ENCODE assay signal across 8 cellular contexts in the genomic region with DNA sequence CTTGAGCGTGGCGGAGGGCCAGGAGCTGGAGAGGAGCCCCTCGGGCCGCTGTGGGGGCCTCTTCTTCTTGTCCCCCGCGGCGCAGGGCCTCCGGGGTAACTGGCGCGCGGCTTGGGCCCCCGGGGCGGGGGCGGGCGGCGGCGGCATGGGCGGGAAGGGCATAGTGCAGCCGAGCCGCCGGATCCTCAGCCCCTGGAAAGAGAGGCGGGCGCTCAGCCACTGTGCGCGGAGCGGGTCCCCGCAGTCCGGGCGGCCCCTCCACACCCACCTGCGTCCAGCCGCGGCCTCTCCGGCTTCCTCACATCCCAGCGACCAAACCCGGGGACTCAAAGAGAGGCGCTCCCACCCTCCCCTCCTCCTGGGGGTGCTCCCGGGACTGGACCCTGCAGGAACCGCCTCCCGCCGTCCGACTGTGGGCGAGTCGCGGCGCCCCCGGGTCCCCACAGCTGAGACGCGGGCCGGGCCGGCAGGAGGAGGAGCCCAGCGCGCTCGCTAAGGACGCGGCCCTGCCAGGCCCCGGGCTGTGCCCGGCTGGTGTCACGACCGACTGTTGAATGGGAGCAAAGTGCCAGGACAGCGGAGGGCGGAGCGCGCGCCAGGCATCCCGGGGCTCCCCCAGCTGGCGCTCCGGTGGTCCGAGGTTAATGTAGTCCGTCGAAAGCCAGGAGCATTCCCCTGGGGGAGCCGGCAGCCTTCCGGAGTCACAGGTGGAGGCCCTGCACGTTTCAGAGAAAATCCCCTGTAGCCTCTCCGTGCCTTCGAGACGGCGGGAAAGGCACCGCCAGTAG. TPM values are rescaled to one million over a fixed set of nuclear protein-coding genes. Genes with fewer than 3 reads are reported as not detected.
DNase-seq lines count a peak whose midpoint lies in the region; ATAC-seq and TF ChIP-seq lines count a peak whose summit lies in the region.

A gene with protein sequence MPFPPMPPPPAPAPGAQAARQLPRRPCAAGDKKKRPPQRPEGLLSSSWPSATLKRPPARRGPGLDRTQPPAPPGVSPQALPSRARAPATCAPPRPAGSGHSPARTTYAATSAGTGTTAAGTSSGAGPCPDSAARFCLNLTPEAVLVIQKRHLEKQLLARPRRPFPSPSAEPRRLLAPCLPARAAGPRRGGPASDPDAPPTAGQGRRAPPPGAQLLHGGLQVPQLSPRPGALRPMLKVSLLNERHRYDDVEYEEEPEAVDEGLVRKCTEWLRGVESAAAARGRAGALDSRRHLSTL (minus strand): TSS at position 412 of the 788 bp plus-strand sequence. CDS start 250 bp downstream, at position 162.

- H3K27ac ChIP-seq in mesenchymal stem cell (ENCODE audit: low read length, poor library complexity, severe bottlenecking) (no peak within 1 kb of the TSS), transverse colon (no peak within 1 kb of the TSS)

- no peak for TF ChIP-seq POLR2A in transverse colon (IDR thresholded peaks at IDR 0.05)

- H2BK15ac ChIP-seq in mesenchymal stem cell (ENCODE audit: low read depth, poor library complexity, severe bottlenecking): no peak within 1 kb of the TSS

- H3K9me3 ChIP-seq in mesenchymal stem cell (ENCODE audit: control insufficient read depth, low read length) (no peaks in the 10 kb centered on the region), transverse colon (no peaks in the 10 kb centered on the region)

- intact Hi-C loops in transverse colon (cut with DNase I; ENCODE audit: low total_unique reads): no loop called here

- H4K91ac ChIP-seq in mesenchymal stem cell (ENCODE audit: low read length): no peak within 1 kb of the TSS

- no peak within 1 kb of the TSS for H3K9ac ChIP-seq in mesenchymal stem cell (ENCODE audit: low read length)

- TF ChIP-seq CTCF in GM12865 (IDR thresholded peaks at IDR 0.05; ENCODE audit: insufficient read depth, low read depth, low read length, missing control alignments) (no peak), choroid plexus epithelial cell (conservative IDR thresholded peaks at IDR 0.05; ENCODE audit: low read depth, low read length) (no peak), transverse colon (IDR thresholded peaks at IDR 0.05) (no peak)

- H3K14ac ChIP-seq in mesenchymal stem cell (ENCODE audit: low read length in 2 of 2): no peak within 1 kb of the TSS

- H3K4me2 ChIP-seq in mesenchymal stem cell (ENCODE audit: low read length, poor library complexity, severe bottlenecking): peak within 1 kb of the TSS; percentile 100

- in situ Hi-C loops in transverse colon (cut with MboI; ENCODE audit: low pct_ligation_motif_present in 1 of 4, low pct_unique_long_range_greater_than_20kb in 1 of 4, low sequenced_read_pairs in 3 of 4): no loop called here

- H3K4ac ChIP-seq in mesenchymal stem cell (ENCODE audit: low read depth in 1 of 2, low read length in 2 of 2): no peak within 1 kb of the TSS

- H3K4me1 ChIP-seq in mesenchymal stem cell (ENCODE audit: control insufficient read depth, insufficient read depth, low read depth, low read length) (peaks cover 17% of the 10 kb centered on the region), transverse colon (peaks cover 0 to 20% (median 15%) of the 10 kb centered on the region in 4 donors)

- H3K27me3 ChIP-seq in mesenchymal stem cell (ENCODE audit: control insufficient read depth in 1 of 2, insufficient read depth in 1 of 2, low read length in 2 of 2) (peaks cover 38 to 65% of the 10 kb centered on the region in 2 experiments), transverse colon (peaks cover 65% of the 10 kb centered on the region)

- peak within 1 kb of the TSS; percentile 9 to 24 for H3K23ac ChIP-seq in mesenchymal stem cell (ENCODE audit: low read length in 2 of 2)

- TF ChIP-seq EP300 in transverse colon (IDR thresholded peaks at IDR 0.05; ENCODE audit: low read depth): no peak

- H2BK12ac ChIP-seq in mesenchymal stem cell (ENCODE audit: low read length in 2 of 2): no peak within 1 kb of the TSS

- peak; percentile 40 for ATAC-seq in GM21423 (IDR thresholded peaks at IDR 0.05; ENCODE audit: unreplicated experiment)

- no peak within 1 kb of the TSS for H2AK5ac ChIP-seq in mesenchymal stem cell (ENCODE audit: low read length, severe bottlenecking)

- WGBS in mesenchymal stem cell: 1% methylated on average over 66 of the region's 78 CpGs
- WGBS in transverse colon (ENCODE audit: low coverage in 1 of 2), 2 donors: 1% methylated on average over 38 of the region's 78 CpGs; no CpG with 5 or more reads in 1 of the 2 donors

- H4K8ac ChIP-seq in mesenchymal stem cell (ENCODE audit: low read length): no peak within 1 kb of the TSS

- H3K36me3 ChIP-seq in mesenchymal stem cell (ENCODE audit: control insufficient read depth in 1 of 2, insufficient read depth in 2 of 2, low read depth in 1 of 2, low read length in 2 of 2) (no peaks in the 10 kb centered on the region), transverse colon (no peaks in the 10 kb centered on the region)

- no peak within 1 kb of the TSS for H2BK5ac ChIP-seq in mesenchymal stem cell (ENCODE audit: low read depth, low read length, poor library complexity, severe bottlenecking)

- peak; percentile 81 for DNase-seq in GM12865 (ENCODE audit: low read depth)
- DNase-seq in NCI-H1105 (lab: John Stamatoyannopoulos, UW): peak; percentile 19
- no peak for DNase-seq in choroid plexus epithelial cell (ENCODE audit: low read depth)
- DNase-seq in mesenchymal stem cell: peak; percentile 4
- DNase-seq in transverse colon: no peak
- no peak for DNase-seq in NCI-H526 (lab: John Stamatoyannopoulos, UW)
- no peak for DNase-seq in NCI-H1048 (lab: John Stamatoyannopoulos, UW)

- peak within 1 kb of the TSS; percentile 71 for H2AFZ ChIP-seq in mesenchymal stem cell (ENCODE audit: low read depth, low read length)

- H3K4me3 ChIP-seq in GM12865 (ENCODE audit: low read depth, low read length): peak within 1 kb of the TSS; percentile 62
- H3K4me3 ChIP-seq in choroid plexus epithelial cell (ENCODE audit: low read depth, low read length): peak within 1 kb of the TSS; percentile 11
- H3K4me3 ChIP-seq in mesenchymal stem cell (ENCODE audit: insufficient read depth in 1 of 2, low read depth in 1 of 2, low read length in 2 of 2): peak within 1 kb of the TSS; percentile 41 to 56
- H3K4me3 ChIP-seq in transverse colon: peak within 1 kb of the TSS; percentile 16 to 57 (median 30)

- H2BK120ac ChIP-seq in mesenchymal stem cell (ENCODE audit: low read depth, low read length): no peak within 1 kb of the TSS

- H3K18ac ChIP-seq in mesenchymal stem cell (ENCODE audit: low read depth in 1 of 2, low read length in 2 of 2): no peak within 1 kb of the TSS

- H3K79me1 ChIP-seq in mesenchymal stem cell (replicated peaks; ENCODE audit: low read length, poor library complexity, severe bottlenecking): no peaks in the 10 kb centered on the region

RNA-seq across cellular contexts. Expression of the gene that starts here (rescaled TPM):
- not detected for polyA plus RNA-seq in mesenchymal stem cell (2013, experiment 1 of 2)
- not detected for polyA plus RNA-seq in mesenchymal stem cell (2013, experiment 2 of 2)
- not detected for total RNA-seq in transverse colon

Comparison
In these comparisons a context has a peak if more than half of its experiments do, and no peak if none do; other contexts are left out.
1. DNase-seq: peak in GM12865 (single experiment), NCI-H1105 (single experiment) and mesenchymal stem cell (single experiment); none in choroid plexus epithelial cell (single experiment), transverse colon (single experiment), NCI-H526 (0 of 2) and NCI-H1048 (single experiment).
2. H3K4me3 ChIP-seq: peak in every context shown above with its lines; median percentile 62 in GM12865; 48 in mesenchymal stem cell; 30 in transverse colon; 11 in choroid plexus epithelial cell.